4 cellular contexts compared by ENCODE assay signal in genomic region chr3:177921153-177921552, GRCh38.
A peak's percentile ranks its signal among the peaks of the same experiment; 100 is the strongest.
TF ChIP-seq lines count a peak whose summit lies in the region.

No MANE protein-coding gene starts in this region.

TF ChIP-seq in SK-N-SH treated with all-trans-retinoic acid at 6 μM for 48 hours, 23 proteins besides CTCF, POLR2A, EP300 and RAD21 (continued from another document):
- no peak for TF ChIP-seq ARNTL (CRISPR knock-in tag; IDR thresholded peaks at IDR 0.05; ENCODE audit: borderline replicate concordance, low read depth)

TF ChIP-seq in SK-N-SH, 30 proteins besides CTCF, POLR2A, EP300 and RAD21 (continued from another document and continues in another):
- TF ChIP-seq EZH2phosphoT487 (IDR thresholded peaks at IDR 0.05; ENCODE audit: borderline replicate concordance, low read depth) (no peak), RXRA (IDR thresholded peaks at IDR 0.05; ENCODE audit: borderline replicate concordance, low read depth) (no peak), RCOR1 (IDR thresholded peaks at IDR 0.05; ENCODE audit: low read length) (no peak), JUND (IDR thresholded peaks at IDR 0.05) (no peak), SMC3 (IDR thresholded peaks at IDR 0.05; ENCODE audit: low read depth, low read length) (no peak), PBX3 (IDR thresholded peaks at IDR 0.05) (no peak), GABPA (IDR thresholded peaks at IDR 0.05; ENCODE audit: low read depth) (no peak), FOXM1 (IDR thresholded peaks at IDR 0.05; ENCODE audit: low read depth) (no peak), REST (IDR thresholded peaks at IDR 0.05; ENCODE audit: low read depth, low read length) (no peak), MXI1 (IDR thresholded peaks at IDR 0.05; ENCODE audit: low read depth, low read length) (no peak), ZBTB33 (IDR thresholded peaks at IDR 0.05; ENCODE audit: borderline replicate concordance, low read depth) (no peak), RFX5 (IDR thresholded peaks at IDR 0.05; ENCODE audit: low read length) (no peak), FOSL2 (IDR thresholded peaks at IDR 0.05; ENCODE audit: borderline replicate concordance, low read depth) (no peak), NFIC (IDR thresholded peaks at IDR 0.05; ENCODE audit: borderline replicate concordance) (no peak)

TF ChIP-seq in HEK293T, 16 proteins besides CTCF, POLR2A, EP300 and RAD21:
- TF ChIP-seq PKNOX1 (IDR thresholded peaks at IDR 0.05) (0 out of 2 replicates have a peak, but pooled peaks have one; percentile 6), FOXM1 (IDR thresholded peaks at IDR 0.05; ENCODE audit: borderline replicate concordance) (no peak)

TF ChIP-seq in neural cell, 6 proteins besides CTCF, POLR2A, EP300 and RAD21 (continued from another document):
- peak; percentile 92 for TF ChIP-seq REST (IDR thresholded peaks at IDR 0.05; ENCODE audit: borderline replicate concordance)
- TF ChIP-seq POLR2AphosphoS5 (IDR thresholded peaks at IDR 0.05) = peak; percentile 87
- TF ChIP-seq TAF1 (IDR thresholded peaks at IDR 0.05; ENCODE audit: low read depth) = no peak
- TF ChIP-seq SMC3 (conservative IDR thresholded peaks at IDR 0.05; ENCODE audit: poor library complexity) = no peak
- no peak for TF ChIP-seq EZH2 (IDR thresholded peaks at IDR 0.05; ENCODE audit: borderline replicate concordance, insufficient read depth, low read length, poor library complexity, severe bottlenecking)
